16 cellular contexts compared by ENCODE assay signal in the genomic region with DNA sequence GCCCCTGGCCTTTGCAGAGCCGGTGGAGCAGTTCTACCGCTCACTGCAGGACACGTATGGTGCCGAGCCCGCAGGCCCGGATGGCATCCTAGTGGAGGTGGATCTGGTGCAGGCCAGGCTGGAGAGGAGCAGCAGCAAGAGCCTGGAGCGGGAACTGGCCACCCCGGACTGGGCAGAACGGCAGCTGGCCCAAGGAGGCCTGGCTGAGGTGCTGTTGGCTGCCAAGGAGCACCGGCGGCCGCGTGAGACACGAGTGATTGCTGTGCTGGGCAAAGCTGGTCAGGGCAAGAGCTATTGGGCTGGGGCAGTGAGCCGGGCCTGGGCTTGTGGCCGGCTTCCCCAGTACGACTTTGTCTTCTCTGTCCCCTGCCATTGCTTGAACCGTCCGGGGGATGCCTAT. TPM values are rescaled to one million over a fixed set of nuclear protein-coding genes. Genes with fewer than 3 reads are reported as not detected.
A peak's percentile ranks its signal among the peaks of the same experiment; 100 is the strongest.
DNase-seq lines count a peak whose midpoint lies in the region; ATAC-seq, FAIRE-seq and TF ChIP-seq lines count a peak whose summit lies in the region.
"Had no signal": no experiment of that assay in that cellular context is flagged by ENCODE, and none has a peak within 500 bp of the region (broad histone marks: within the 10 kb centered on the region; RNA-seq: fewer than 3 reads in every experiment).

No MANE protein-coding gene starts in this region.

- H4K91ac ChIP-seq in trophoblast cell (ENCODE audit: low read depth, low read length), result no peak overlapping the region

- SMC1A ChIA-PET in GM12878 (lab: Charles Lee; ENCODE audit: uncharacterized antibody, unreplicated experiment), result no interaction called here

- H2BK120ac ChIP-seq in trophoblast cell (ENCODE audit: insufficient read depth, low read length, poor library complexity), result no peak overlapping the region

- H4K8ac ChIP-seq in trophoblast cell (ENCODE audit: low read depth, low read length), result no peak overlapping the region

- H2BK5ac ChIP-seq in trophoblast cell (ENCODE audit: low read depth, low read length, poor library complexity), result no peak overlapping the region

- no peaks in the 10 kb centered on the region for H3K79me1 ChIP-seq in trophoblast cell (ENCODE audit: low read length)

- 93% methylated on average over 19 of the region's 19 CpGs for WGBS in GM12878 (ENCODE audit: insufficient coverage, insufficient replicate concordance, low lambda C conversion rate, missing lambda C conversion rate)
- WGBS in trophoblast cell (ENCODE audit: extremely low coverage, insufficient coverage, insufficient read length), result no CpG with 5 or more reads among the region's 19 CpGs

- H2AK5ac ChIP-seq in trophoblast cell (ENCODE audit: low read length), result no peak overlapping the region

- DNase-seq in GM12878 (ENCODE audit: low read depth, low spot score), result no peak
- DNase-seq in trophoblast cell, result no peak
- no peak for DNase-seq in upper lobe of right lung
- DNase-seq in Peyer's patch, result no peak
- DNase-seq in inferior parietal cortex (ENCODE audit: extremely low spot score), result no peak
- DNase-seq: BE2C; CD4-positive, alpha-beta memory T cell; DMS79; HCEC 1CT; HFFc6 had no signal

- TF ChIP-seq CTCF in GM12878 (IDR thresholded peaks at IDR 0.05 in 2 of 3, conservative IDR thresholded peaks at IDR 0.05 in 1 of 3; ENCODE audit: control insufficient read depth in 2 of 3, extremely low read depth in 1 of 3, insufficient read depth in 1 of 3, low read depth in 3 of 3, low read length in 3 of 3), result no peak
- TF ChIP-seq CTCF in upper lobe of right lung (IDR thresholded peaks at IDR 0.05), result no peak
- no peak for TF ChIP-seq CTCF in Peyer's patch (IDR thresholded peaks at IDR 0.05)

- FAIRE-seq in GM12878 (lab: Jason Lieb, UNC), result no peak
- FAIRE-seq: A204.1 had no signal

- H3K36me3 ChIP-seq in GM12878 (ENCODE audit: control insufficient read depth in 2 of 2, insufficient read depth in 2 of 2, low read length in 1 of 2), result peaks cover 48 to 75% of the 10 kb centered on the region in 2 experiments
- H3K36me3 ChIP-seq in trophoblast cell (ENCODE audit: control insufficient read depth in 1 of 2, insufficient read depth in 2 of 2, low read length in 2 of 2), result no peaks in the 10 kb centered on the region
- peaks cover 60% of the 10 kb centered on the region for H3K36me3 ChIP-seq in upper lobe of right lung
- H3K36me3 ChIP-seq in Peyer's patch, result peaks cover 0 to 48% (median 0%) of the 10 kb centered on the region in 3 donors
- H3K36me3 ChIP-seq: BE2C had no signal

- POLR2A ChIA-PET in GM12878 (lab: Charles Lee), result interaction anchor here (0.7 kb wide), 1 partner anchor 24 kb away, joined by 3 read pairs; no protein-coding TSS in a partner anchor

- TF ChIP-seq RAD21 in GM12878 (IDR thresholded peaks at IDR 0.05; ENCODE audit: insufficient read depth, low read depth, low read length), result no peak

- no peaks in the 10 kb centered on the region; the same call in 1 of the 2 replicates for H3K79me2 ChIP-seq in GM12878 (ENCODE audit: control insufficient read depth, insufficient read depth, low read length)
- H3K79me2 ChIP-seq in trophoblast cell (ENCODE audit: control insufficient read depth, insufficient read depth, low read length, poor library complexity), result no peaks in the 10 kb centered on the region

- H2BK12ac ChIP-seq in trophoblast cell (ENCODE audit: low read length), result no peak overlapping the region

- H3K9ac ChIP-seq in GM12878 (ENCODE audit: control insufficient read depth, insufficient read depth, low read length) (no peak overlapping the region), trophoblast cell (ENCODE audit: low read length) (no peak overlapping the region)

- H3K14ac ChIP-seq in trophoblast cell (ENCODE audit: low read length), result no peak overlapping the region

- H3K9me3 ChIP-seq in GM12878 (replicated peaks; ENCODE audit: control insufficient read depth, insufficient read depth, low read length), result peaks cover 4% of the 10 kb centered on the region; the same call in 1 of the 3 replicates
- peaks cover 3% of the 10 kb centered on the region for H3K9me3 ChIP-seq in trophoblast cell (ENCODE audit: insufficient read depth, low read depth, low read length)
- H3K9me3 ChIP-seq in upper lobe of right lung, result no peaks in the 10 kb centered on the region
- no peaks in the 10 kb centered on the region for H3K9me3 ChIP-seq in Peyer's patch
- H3K9me3 ChIP-seq: BE2C had no signal

- no peak overlapping the region for H3K4me3 ChIP-seq in GM12878
- peak overlapping the region; percentile 4 for H3K4me3 ChIP-seq in trophoblast cell (ENCODE audit: low read depth, low read length)
- no peak overlapping the region for H3K4me3 ChIP-seq in upper lobe of right lung
- H3K4me3 ChIP-seq in Peyer's patch, result no peak overlapping the region

- CTCF ChIA-PET in GM12878 (lab: Yijun Ruan, JAX), result no interaction called here

- H3K27ac ChIP-seq in GM12878 (ENCODE audit: control insufficient read depth, insufficient read depth), result no peak overlapping the region
- H3K27ac ChIP-seq in trophoblast cell (ENCODE audit: low read depth, low read length), result no peak overlapping the region
- H3K27ac ChIP-seq in upper lobe of right lung, result no peak overlapping the region
- no peak overlapping the region for H3K27ac ChIP-seq in Peyer's patch
- H3K27ac ChIP-seq: C4-2B, HL-60 had no signal

- no peaks in the 10 kb centered on the region for H3K27me3 ChIP-seq in GM12878 (replicated peaks in 1 of 2; ENCODE audit: control insufficient read depth in 2 of 2, insufficient read depth in 2 of 2, low read length in 1 of 2)
- no peaks in the 10 kb centered on the region for H3K27me3 ChIP-seq in trophoblast cell (ENCODE audit: insufficient read depth, low read length)
- H3K27me3 ChIP-seq in upper lobe of right lung, result no peaks in the 10 kb centered on the region
- H3K27me3 ChIP-seq in Peyer's patch, result no peaks in the 10 kb centered on the region
- H3K27me3 ChIP-seq: BE2C had no signal

- no peak overlapping the region for H3K18ac ChIP-seq in trophoblast cell (ENCODE audit: low read length)

- TF ChIP-seq EP300 in GM12878 (IDR thresholded peaks at IDR 0.05; ENCODE audit: borderline replicate concordance in 1 of 2, control insufficient read depth in 1 of 2, low read depth in 2 of 2, low read length in 2 of 2), result no peak

- no peak overlapping the region for H4K12ac ChIP-seq in trophoblast cell (ENCODE audit: low read depth, low read length)

- in situ Hi-C loops in GM12878 (cut with MboI), result no loop called here

- H3K23ac ChIP-seq in trophoblast cell (ENCODE audit: low read length), result no peak overlapping the region

- H2AFZ ChIP-seq in GM12878 (ENCODE audit: control insufficient read depth, low read depth, low read length) (no peak overlapping the region), trophoblast cell (ENCODE audit: insufficient read depth, low read length, poor library complexity) (no peak overlapping the region)

- H4K20me1 ChIP-seq in GM12878 (ENCODE audit: control insufficient read depth, insufficient read depth), result no peaks in the 10 kb centered on the region; the same call in 1 of the 2 replicates

- no peak overlapping the region for H3K4ac ChIP-seq in trophoblast cell (ENCODE audit: low read depth, low read length)

- TF ChIP-seq POLR2A in GM15510 (IDR thresholded peaks at IDR 0.05; ENCODE audit: borderline replicate concordance, extremely low read depth, insufficient read length), result peak; percentile 24
- TF ChIP-seq POLR2A in GM12878 (IDR thresholded peaks at IDR 0.05; ENCODE audit: low read depth, low read length), result 0 out of 2 replicates have a peak, but pooled peaks have one; percentile 39
- no peak for TF ChIP-seq POLR2A in Peyer's patch (IDR thresholded peaks at IDR 0.05)

- no TSS peak for BruUV-seq in GM12878 (replicated peaks; lab: Mats Ljungman, UMichigan)

- H3K4me2 ChIP-seq in GM12878 (ENCODE audit: control insufficient read depth, insufficient read depth), result no peak overlapping the region
- H3K4me2 ChIP-seq in trophoblast cell (ENCODE audit: low read length), result no peak overlapping the region

- intact Hi-C loops in GM12878 (cut with micrococcal nuclease; ENCODE audit: unreplicated experiment) (no loop called here), upper lobe of right lung (cut with DNase I) (no loop called here)

- H3K4me1 ChIP-seq in GM12878 (ENCODE audit: control insufficient read depth, insufficient read depth, low read length), result peaks cover under 1% of the 10 kb centered on the region; the same call in 1 of the 2 replicates
- H3K4me1 ChIP-seq in trophoblast cell (ENCODE audit: control insufficient read depth in 1 of 2, insufficient read depth in 2 of 2, low read length in 2 of 2), result no peaks in the 10 kb centered on the region
- no peaks in the 10 kb centered on the region for H3K4me1 ChIP-seq in upper lobe of right lung
- H3K4me1 ChIP-seq in Peyer's patch, result no peaks in the 10 kb centered on the region
- H3K4me1 ChIP-seq: BE2C had no signal

- ATAC-seq in GM12878, result no peak
- ATAC-seq in upper lobe of right lung, result peak; percentile 7
- ATAC-seq in HG03196 (IDR thresholded peaks at IDR 0.05; ENCODE audit: unreplicated experiment), result no peak

- RAD21 ChIA-PET in GM12878 (lab: Charles Lee; ENCODE audit: unreplicated experiment), result interaction anchor here (0.8 kb wide), 1 partner anchor 28 kb away, joined by 3 read pairs; no protein-coding TSS in a partner anchor

RNA-seq across cellular contexts. Expression of gene CIITA, which starts 29.5 kb away (rescaled TPM):
- total RNA-seq in GM12878 (2013; cell fraction: nucleolus; rRNA removed), result 733 and 778 TPM in 2 replicates
- total RNA-seq in GM12878 (2014; rRNA removed) (49.6 and 51.4 TPM in 2 replicates), GM12878 (2014; rRNA removed; fragmentation: Illumina TruSeq; extraction: Trizol) (31.0 and 37.4 TPM in 2 replicates), GM12878 (2021) (84.6 and 95.8 TPM in 2 replicates), upper lobe of right lung (78.9 TPM), Peyer's patch (100 to 1,000 TPM in 1 of 4 donors, 10 to 100 TPM in 3; 27.7 to 107 (median 60.9) TPM)
- 32.4 TPM for polyA plus RNA-seq in GM12878 (2011; ENCODE audit: low read depth)
- polyA plus RNA-seq in GM12878 (2011; rRNA removed) (139 and 145 TPM in 2 replicates), GM12878 (2014; fragmentation: Illumina TruSeq; extraction: Trizol) (35.7 and 51.1 TPM in 2 replicates), GM12878 (2014; fragmentation: Nextera tagmentation; extraction: Ambion mirVana) (10 to 100 TPM; 11.5 to 12.5 TPM), GM12878 (2014; rRNA removed) (74.5 and 82.5 TPM in 2 replicates), GM12878 (2016; fragmentation: Nextera tagmentation; extraction: Ambion mirVana) (10 to 100 TPM; 45.3 to 48.2 TPM)
- polyA plus RNA-seq in GM12878 (2011; cell fraction: cytosol; rRNA removed), result 85.3 and 89.0 TPM in 2 replicates
- 371 and 391 TPM in 2 replicates for polyA plus RNA-seq in GM12878 (2011; cell fraction: nucleus; rRNA removed)
- 50.3 and 56.0 TPM in 2 replicates for polyA plus RNA-seq in GM12878 (2012)
- 158 and 163 TPM in 2 replicates for polyA minus RNA-seq in GM12878 (2011; rRNA and poly(A)+ RNA removed)
- 30.1 and 45.4 TPM in 2 replicates for polyA minus RNA-seq in GM12878 (2011; cell fraction: cytosol; rRNA and poly(A)+ RNA removed)
- polyA minus RNA-seq in GM12878 (2011; cell fraction: nucleus; rRNA and poly(A)+ RNA removed), result 156 and 242 TPM in 2 replicates
- 0.14 and 0.15 TPM in 2 replicates for polyA plus RNA-seq in trophoblast cell (2013)
- total RNA-seq: G401 had no signal

RNA-seq across cellular contexts. Expression of gene DEXI, which starts 35.8 kb away (rescaled TPM):
- total RNA-seq in GM12878 (2013; cell fraction: nucleolus; rRNA removed), result 26.1 and 29.0 TPM in 2 replicates
- 26.3 and 28.6 TPM in 2 replicates for total RNA-seq in GM12878 (2014; rRNA removed)
- total RNA-seq in GM12878 (2014; rRNA removed; fragmentation: Illumina TruSeq; extraction: Trizol), result 17.0 and 17.3 TPM in 2 replicates
- total RNA-seq in GM12878 (2021), result 22.7 and 24.2 TPM in 2 replicates
- 7.1 TPM for polyA plus RNA-seq in GM12878 (2011; ENCODE audit: low read depth)
- 11.4 and 15.2 TPM in 2 replicates for polyA plus RNA-seq in GM12878 (2011; rRNA removed)
- 21.8 and 24.6 TPM in 2 replicates for polyA plus RNA-seq in GM12878 (2011; cell fraction: cytosol; rRNA removed)
- polyA plus RNA-seq in GM12878 (2011; cell fraction: nucleus; rRNA removed), result 37.7 and 44.3 TPM in 2 replicates
- 15.5 and 16.1 TPM in 2 replicates for polyA plus RNA-seq in GM12878 (2012)
- 17.8 and 21.7 TPM in 2 replicates for polyA plus RNA-seq in GM12878 (2014; fragmentation: Illumina TruSeq; extraction: Trizol)
- 1 to 10 TPM; 1.4 to 4.3 TPM for polyA plus RNA-seq in GM12878 (2014; fragmentation: Nextera tagmentation; extraction: Ambion mirVana)
- polyA plus RNA-seq in GM12878 (2014; rRNA removed), result 22.9 and 25.7 TPM in 2 replicates
- polyA plus RNA-seq in GM12878 (2016; fragmentation: Nextera tagmentation; extraction: Ambion mirVana), result 10 to 100 TPM; 14.0 to 19.8 TPM
- 18.1 and 24.7 TPM in 2 replicates for polyA minus RNA-seq in GM12878 (2011; rRNA and poly(A)+ RNA removed)
- 9.6 and 11.0 TPM in 2 replicates for polyA minus RNA-seq in GM12878 (2011; cell fraction: cytosol; rRNA and poly(A)+ RNA removed)
- polyA minus RNA-seq in GM12878 (2011; cell fraction: nucleus; rRNA and poly(A)+ RNA removed), result 14.1 and 21.8 TPM in 2 replicates
- polyA plus RNA-seq in trophoblast cell (2013), result 20.5 and 21.3 TPM in 2 replicates
- total RNA-seq in upper lobe of right lung, result 36.3 TPM
- 10 to 100 TPM; 39.8 to 69.3 (median 60.9) TPM for total RNA-seq in Peyer's patch

RNA-seq across cellular contexts. Expression of gene CLEC16A, which starts 37.9 kb away (rescaled TPM):
- total RNA-seq in GM12878 (2013; cell fraction: nucleolus; rRNA removed), result 277 and 301 TPM in 2 replicates
- total RNA-seq in GM12878 (2014; rRNA removed), result 17.1 and 17.6 TPM in 2 replicates
- 14.1 and 14.6 TPM in 2 replicates for total RNA-seq in GM12878 (2014; rRNA removed; fragmentation: Illumina TruSeq; extraction: Trizol)
- 28.7 and 30.0 TPM in 2 replicates for total RNA-seq in GM12878 (2021)
- 5.6 TPM for polyA plus RNA-seq in GM12878 (2011; ENCODE audit: low read depth)
- polyA plus RNA-seq in GM12878 (2011; rRNA removed), result 16.4 and 20.2 TPM in 2 replicates
- polyA plus RNA-seq in GM12878 (2011; cell fraction: cytosol; rRNA removed), result 17.6 and 21.8 TPM in 2 replicates
- polyA plus RNA-seq in GM12878 (2011; cell fraction: nucleus; rRNA removed), result 39.8 and 50.1 TPM in 2 replicates
- 11.8 and 12.2 TPM in 2 replicates for polyA plus RNA-seq in GM12878 (2012)
- polyA plus RNA-seq in GM12878 (2014; fragmentation: Illumina TruSeq; extraction: Trizol), result 19.3 and 20.5 TPM in 2 replicates
- polyA plus RNA-seq in GM12878 (2014; fragmentation: Nextera tagmentation; extraction: Ambion mirVana), result 1 to 10 TPM; 1.5 to 3.1 TPM
- polyA plus RNA-seq in GM12878 (2014; rRNA removed), result 18.1 and 18.7 TPM in 2 replicates
- 10 to 100 TPM; 27.1 to 28.8 TPM for polyA plus RNA-seq in GM12878 (2016; fragmentation: Nextera tagmentation; extraction: Ambion mirVana)
- 117 and 120 TPM in 2 replicates for polyA minus RNA-seq in GM12878 (2011; rRNA and poly(A)+ RNA removed)
- 46.5 and 51.2 TPM in 2 replicates for polyA minus RNA-seq in GM12878 (2011; cell fraction: cytosol; rRNA and poly(A)+ RNA removed)
- 42.9 and 65.1 TPM in 2 replicates for polyA minus RNA-seq in GM12878 (2011; cell fraction: nucleus; rRNA and poly(A)+ RNA removed)
- polyA plus RNA-seq in trophoblast cell (2013), result 12.0 and 12.1 TPM in 2 replicates
- total RNA-seq in upper lobe of right lung, result 36.9 TPM
- 100 to 1,000 TPM in 1 of 4 donors, 10 to 100 TPM in 3; 37.8 to 139 (median 64.3) TPM for total RNA-seq in Peyer's patch

Comparison
In these comparisons a context has a peak if more than half of its experiments do, and no peak if none do; other contexts are left out.
1. POLR2A ChIP-seq: peak in GM15510 (single experiment) and GM12878 (single experiment); none in Peyer's patch (0 of 2).